ENCODE assay signal across 16 cellular contexts in the genomic region with DNA sequence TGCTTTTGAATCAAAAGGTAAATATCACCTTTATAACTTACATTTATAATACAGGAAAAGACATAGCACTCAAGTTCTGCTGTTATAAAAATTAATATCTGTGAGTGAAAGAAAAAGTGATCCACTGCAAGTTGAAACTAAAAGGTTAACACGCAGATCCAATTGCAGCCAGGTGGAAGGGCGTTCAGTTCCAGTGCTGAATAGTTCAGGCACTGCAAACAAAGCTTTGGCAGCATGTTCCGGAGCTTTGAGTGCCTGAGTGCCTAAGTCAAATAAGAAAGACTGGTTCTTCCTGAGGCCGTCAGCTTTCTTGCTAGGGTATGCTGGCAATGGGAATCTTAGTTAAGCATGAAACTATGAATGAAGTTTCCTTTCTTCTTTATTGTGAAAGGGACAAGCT.
DNase-seq lines count a peak whose midpoint lies in the region; ATAC-seq and TF ChIP-seq lines count a peak whose summit lies in the region.
"Had no signal": no experiment of that assay in that cellular context is flagged by ENCODE, and none has a peak within 500 bp of the region (broad histone marks: within the 10 kb centered on the region; RNA-seq: fewer than 3 reads in every experiment).

No MANE protein-coding gene starts in this region.

- no peaks in the 10 kb centered on the region for H3K79me2 ChIP-seq in PC-9 (ENCODE audit: low read depth)

- H3K4me2 ChIP-seq in PC-9 = no peak overlapping the region

- H3K36me3 ChIP-seq in left lung = peaks cover 0 to 13% of the 10 kb centered on the region in 2 donors
- 0 out of 2 replicates have a peak, but pooled peaks cover 3% of the 10 kb centered on the region for H3K36me3 ChIP-seq in PC-9 (ENCODE audit: low read depth)

- no peaks in the 10 kb centered on the region for H3F3A ChIP-seq in PC-9 (ENCODE audit: insufficient read depth, low read depth)

- no peaks in the 10 kb centered on the region for H3K9me3 Mint-ChIP-seq in natural killer cell
- H3K9me3 Mint-ChIP-seq in natural killer cell treated with Interleukin-12 subunit alpha and Interleukin-12 subunit beta and Interleukin-15 and Interleukin-18, amount 100 ng/mL, for 72 hours = no peaks in the 10 kb centered on the region

- no TSS peak for BruUV-seq in PC-9 (replicated peaks; lab: Mats Ljungman, UMichigan)

- H3K27ac ChIP-seq in left lung (no peak overlapping the region), PC-9 (no peak overlapping the region)
- H3K27ac ChIP-seq: sigmoid colon, SK-N-MC had no signal

- no peak for TF ChIP-seq CTCF in natural killer cell (IDR thresholded peaks at IDR 0.05)
- no peak for TF ChIP-seq CTCF in left lung (IDR thresholded peaks at IDR 0.05)
- no peak for TF ChIP-seq CTCF in GM10266 (IDR thresholded peaks at IDR 0.05; ENCODE audit: control insufficient read depth, insufficient read depth, low read depth, missing control alignments)
- TF ChIP-seq CTCF in PC-9 (conservative IDR thresholded peaks at IDR 0.05) = no peak

- no peak overlapping the region for H2AFZ ChIP-seq in PC-9

- H3K4me1 ChIP-seq in left lung (no peaks in the 10 kb centered on the region), PC-9 (replicated peaks; ENCODE audit: insufficient read depth) (no peaks in the 10 kb centered on the region)
- H3K4me1 ChIP-seq: sigmoid colon had no signal

- no peaks in the 10 kb centered on the region for H3K36me3 Mint-ChIP-seq in natural killer cell
- H3K36me3 Mint-ChIP-seq in natural killer cell treated with Interleukin-12 subunit alpha and Interleukin-12 subunit beta and Interleukin-15 and Interleukin-18, amount 100 ng/mL, for 72 hours = no peaks in the 10 kb centered on the region

- CTCF ChIA-PET in PC-9 (lab: Charles Lee) = interaction anchor here (0.6 to 0.8 kb wide), 2 partner anchors 14 to 961 kb away, joined by 3 to 6 read pairs; no protein-coding TSS in a partner anchor

- H3K27me3 Mint-ChIP-seq in natural killer cell (ENCODE audit: low read depth in 2 of 2) = no peaks in the 10 kb centered on the region
- no peaks in the 10 kb centered on the region for H3K27me3 Mint-ChIP-seq in natural killer cell treated with Interleukin-12 subunit alpha and Interleukin-12 subunit beta and Interleukin-15 and Interleukin-18, amount 100 ng/mL, for 72 hours
- H3K27me3 Mint-ChIP-seq: activated CD8-positive, alpha-beta T cell treated with anti-CD3 and anti-CD28 coated beads for 36 hours had no signal

- H3K4me3 ChIP-seq in left lung = no peak overlapping the region
- H3K4me3 ChIP-seq in PC-9 = no peak overlapping the region
- H3K4me3 ChIP-seq: sigmoid colon, SK-N-MC had no signal

- intact Hi-C loops in natural killer cell (cut with micrococcal nuclease) = no loop called here
- intact Hi-C loops in left lung (cut with DNase I) = no loop called here
- intact Hi-C loops in PC-9 (cut with micrococcal nuclease; ENCODE audit: unreplicated experiment) = no loop called here

- peak overlapping the region; percentile 21 for H3K4me3 Mint-ChIP-seq in natural killer cell
- no peak overlapping the region for H3K4me3 Mint-ChIP-seq in natural killer cell treated with Interleukin-12 subunit alpha and Interleukin-12 subunit beta and Interleukin-15 and Interleukin-18, amount 100 ng/mL, for 72 hours
- H3K4me3 Mint-ChIP-seq: activated CD8-positive, alpha-beta T cell treated with anti-CD3 and anti-CD28 coated beads for 36 hours; activated T-cell treated with anti-CD3 and anti-CD28 coated beads, Interleukin-2, amount 50 U/mL, for 72 hours had no signal

- no peak overlapping the region for H3K27ac Mint-ChIP-seq in natural killer cell
- H3K27ac Mint-ChIP-seq in natural killer cell treated with Interleukin-12 subunit alpha and Interleukin-12 subunit beta and Interleukin-15 and Interleukin-18, amount 100 ng/mL, for 72 hours = no peak overlapping the region
- H3K27ac Mint-ChIP-seq: activated CD8-positive, alpha-beta T cell treated with anti-CD3 and anti-CD28 coated beads for 36 hours; activated T-cell treated with anti-CD3 and anti-CD28 coated beads, Interleukin-2, amount 50 U/mL, for 72 hours had no signal

- H3K27me3 ChIP-seq in left lung = no peaks in the 10 kb centered on the region
- H3K27me3 ChIP-seq in PC-9 (ENCODE audit: insufficient read depth, low read depth) = no peaks in the 10 kb centered on the region
- H3K27me3 ChIP-seq: sigmoid colon had no signal

- H3K4me1 Mint-ChIP-seq in natural killer cell = no peaks in the 10 kb centered on the region
- H3K4me1 Mint-ChIP-seq in natural killer cell treated with Interleukin-12 subunit alpha and Interleukin-12 subunit beta and Interleukin-15 and Interleukin-18, amount 100 ng/mL, for 72 hours (ENCODE audit: low read depth in 2 of 2) = no peaks in the 10 kb centered on the region

- ATAC-seq in natural killer cell (no peak), left lung (peak; percentile 92), HG02678 (IDR thresholded peaks at IDR 0.05; ENCODE audit: unreplicated experiment) (no peak)
- ATAC-seq in natural killer cell treated with Interleukin-12 subunit alpha and Interleukin-12 subunit beta and Interleukin-15 and Interleukin-18, amount 100 ng/mL, for 72 hours = no peak
- ATAC-seq: activated CD8-positive, alpha-beta T cell treated with anti-CD3 and anti-CD28 coated beads for 36 hours; activated T-cell treated with anti-CD3 and anti-CD28 coated beads, Interleukin-2, amount 50 U/mL, for 72 hours; HCT116 had no signal

- H3K9me2 ChIP-seq in PC-9 (ENCODE audit: insufficient read depth) = no peaks in the 10 kb centered on the region; the same call in 1 of the 2 replicates

- H3K9me3 ChIP-seq in left lung (no peaks in the 10 kb centered on the region), PC-9 (ENCODE audit: insufficient read depth, low read depth) (no peaks in the 10 kb centered on the region)
- H3K9me3 ChIP-seq: sigmoid colon had no signal

- DNase-seq in natural killer cell (no peak), NCI-H510A treated with DMSO at 0.1 percent for 48 hours (lab: John Stamatoyannopoulos, UW) (peak; percentile 13), left lung (peak in 1 of 2 donors; percentile 67), GM10266 (ENCODE audit: extremely low spot score) (no peak), PC-9 (no peak)
- no peak for DNase-seq in natural killer cell treated with Interleukin-12 subunit alpha and Interleukin-12 subunit beta and Interleukin-15 and Interleukin-18, amount 100 ng/mL, for 72 hours (ENCODE audit: low spot score)
- no peak for DNase-seq in effector CD4-positive, alpha-beta T cell
- DNase-seq: activated CD8-positive, alpha-beta T cell treated with anti-CD3 and anti-CD28 coated beads for 36 hours; activated T-cell treated with anti-CD3 and anti-CD28 coated beads, Interleukin-2, amount 50 U/mL, for 72 hours; NCI-H2081 treated with DMSO at 0.1 percent for 48 hours; nucleus accumbens; sigmoid colon; stimulated activated CD4-positive, alpha-beta T cell treated with anti-CD3 and anti-CD28 coated beads, Interleukin-2, amount 100 ng/mL, for 24 hours had no signal

- POLR2A ChIA-PET in PC-9 (lab: Charles Lee; ENCODE audit: unreplicated experiment) = interaction anchor here (0.6 kb wide), 1 partner anchor 35 kb away, joined by 7 read pairs; no protein-coding TSS in a partner anchor

- H4K20me1 ChIP-seq in PC-9 (ENCODE audit: insufficient read depth) = no peaks in the 10 kb centered on the region
